ENCODE assay signal across 8 cellular contexts in genomic region chr5:132775439-132776076, GRCh38.
DNase-seq lines count a peak whose midpoint lies in the region; ATAC-seq and TF ChIP-seq lines count a peak whose summit lies in the region.

No MANE protein-coding gene starts in this region.

- no peak for TF ChIP-seq CTCF in GM13976 (IDR thresholded peaks at IDR 0.05; ENCODE audit: borderline replicate concordance, control extremely low read depth, extremely low read depth, insufficient read depth, missing control alignments)

- no peak for ATAC-seq in activated naive CD8-positive, alpha-beta T cell treated with anti-CD3 and anti-CD28 coated beads, Interleukin-2, amount 50 U/mL, for 24 hours

- no peaks in the 10 kb centered on the region for H3K36me3 ChIP-seq in stomach smooth muscle (ENCODE audit: control insufficient read depth in 2 of 2, insufficient read depth in 2 of 2, low read length in 2 of 2)

- no peaks in the 10 kb centered on the region for H3K27me3 ChIP-seq in stomach smooth muscle (ENCODE audit: control insufficient read depth in 1 of 2, insufficient read depth in 2 of 2, low read length in 2 of 2)

- H3K4me1 ChIP-seq in stomach smooth muscle (ENCODE audit: control insufficient read depth, insufficient read depth, low read length) = peaks cover 51% of the 10 kb centered on the region

- DNase-seq in NCI-H82 (lab: John Stamatoyannopoulos, UW) = peak; percentile 21
- no peak for DNase-seq in NCI-H82 treated with DMSO at 0.1 percent for 48 hours (lab: John Stamatoyannopoulos, UW; ENCODE audit: unreplicated experiment)
- DNase-seq in activated naive CD8-positive, alpha-beta T cell treated with anti-CD3 and anti-CD28 coated beads, Interleukin-2, amount 50 U/mL, for 24 hours = no peak
- peak; percentile 38 for DNase-seq in iPS-NIHi11 (ENCODE audit: low spot score)
- no peak for DNase-seq in effector CD4-positive, alpha-beta T cell
- DNase-seq in stimulated activated naive CD4-positive, alpha-beta T cell treated with Interleukin-2 at 50 U/mL for 16 hours (lab: John Stamatoyannopoulos, UW) = no peak
- no peak for DNase-seq in GM13976 (ENCODE audit: low spot score)

- H3K27ac Mint-ChIP-seq in activated naive CD8-positive, alpha-beta T cell treated with anti-CD3 and anti-CD28 coated beads, Interleukin-2, amount 50 U/mL, for 24 hours = no peak overlapping the region

- H3K27ac ChIP-seq in stomach smooth muscle (ENCODE audit: low read length) = no peak overlapping the region

- peaks cover 6% of the 10 kb centered on the region for H3K4me1 Mint-ChIP-seq in activated naive CD8-positive, alpha-beta T cell treated with anti-CD3 and anti-CD28 coated beads, Interleukin-2, amount 50 U/mL, for 24 hours

- H3K4me3 ChIP-seq in stomach smooth muscle (ENCODE audit: low read length in 2 of 2) = peak overlapping the region; percentile 67 to 93

- peak overlapping the region; percentile 51 for H3K4me3 Mint-ChIP-seq in activated naive CD8-positive, alpha-beta T cell treated with anti-CD3 and anti-CD28 coated beads, Interleukin-2, amount 50 U/mL, for 24 hours

- H3K9me3 Mint-ChIP-seq in activated naive CD8-positive, alpha-beta T cell treated with anti-CD3 and anti-CD28 coated beads, Interleukin-2, amount 50 U/mL, for 24 hours = no peaks in the 10 kb centered on the region

- peak overlapping the region in 1 of 2 donors; percentile 64 for H3K9ac ChIP-seq in stomach smooth muscle (ENCODE audit: low read length in 2 of 2)

- H3K27me3 Mint-ChIP-seq in activated naive CD8-positive, alpha-beta T cell treated with anti-CD3 and anti-CD28 coated beads, Interleukin-2, amount 50 U/mL, for 24 hours = peaks cover 22% of the 10 kb centered on the region

- no peaks in the 10 kb centered on the region for H3K36me3 Mint-ChIP-seq in activated naive CD8-positive, alpha-beta T cell treated with anti-CD3 and anti-CD28 coated beads, Interleukin-2, amount 50 U/mL, for 24 hours (ENCODE audit: low read depth)

- in situ Hi-C loops in GM13976 (cut with MboI; ENCODE audit: low sequenced_read_pairs, unreplicated experiment) = no loop called here

- H3K9me3 ChIP-seq in stomach smooth muscle (ENCODE audit: control insufficient read depth in 2 of 2, low read length in 2 of 2) = no peaks in the 10 kb centered on the region

Comparison
In these comparisons a context has a peak if more than half of its experiments do, and no peak if none do; other contexts are left out.
1. DNase-seq: peak in NCI-H82 (single experiment) and iPS-NIHi11 (single experiment); none in NCI-H82 treated with DMSO at 0.1 percent for 48 hours (single experiment), activated naive CD8-positive, alpha-beta T cell treated with anti-CD3 and anti-CD28 coated beads, Interleukin-2, amount 50 U/mL, for 24 hours (single experiment), effector CD4-positive, alpha-beta T cell (single experiment), stimulated activated naive CD4-positive, alpha-beta T cell treated with Interleukin-2 at 50 U/mL for 16 hours (single experiment) and GM13976 (single experiment).